17 cellular contexts compared by ENCODE assay signal in genomic region chr11:102615894-102616432, GRCh38. TPM values are rescaled to one million over a fixed set of nuclear protein-coding genes. Genes with fewer than 3 reads are reported as not detected.
"Had no signal": no experiment of that assay in that cellular context is flagged by ENCODE, and none has a peak within 500 bp of the region (broad histone marks: within the 10 kb centered on the region; RNA-seq: fewer than 3 reads in every experiment).

No MANE protein-coding gene starts in this region.

- H3K27me3 Mint-ChIP-seq: stimulated activated naive B cell treated with anti-CD40 and anti-IgM and Interleukin-4, amounts not matched to agents 10 μg/mL and 1 μg/mL and 100 μg/mL, for 72 hours had no signal

- H3K27ac ChIP-seq: adrenal gland, dorsolateral prefrontal cortex, transverse colon had no signal

- H3K27me3 ChIP-seq: adrenal gland, dorsolateral prefrontal cortex, transverse colon had no signal

- DNase-seq: activated CD4-positive, alpha-beta T cell treated with anti-CD3 and anti-CD28 coated beads, Interleukin-2, amount 50 U/mL, for 1 hour; activated CD4-positive, CD25-positive, alpha-beta regulatory T cell; activated naive CD4-positive, alpha-beta T cell treated with anti-CD3 and anti-CD28 coated beads for 36 hours; adrenal gland; dorsolateral prefrontal cortex; occipital lobe; stimulated activated naive B cell treated with anti-CD40 and anti-IgM and Interleukin-4, amounts not matched to agents 10 μg/mL and 1 μg/mL and 100 μg/mL, for 72 hours; substantia nigra; T-helper 2 cell; transverse colon had no signal

- H3K4me3 Mint-ChIP-seq: activated naive CD4-positive, alpha-beta T cell treated with anti-CD3 and anti-CD28 coated beads for 36 hours; activated T-helper 17 cell treated with anti-CD3 and anti-CD28 coated beads, Interleukin-2, amount 50 U/mL, for 72 hours; stimulated activated naive B cell treated with anti-CD40 and anti-IgM and Interleukin-4, amounts not matched to agents 10 μg/mL and 1 μg/mL and 100 μg/mL, for 72 hours had no signal

- H3K36me3 ChIP-seq: adrenal gland, transverse colon had no signal

- H3K4me3 ChIP-seq: adrenal gland, dorsolateral prefrontal cortex, transverse colon had no signal

- FAIRE-seq: endometrium, islet of Langerhans had no signal

- H3K4me1 ChIP-seq: adrenal gland had no signal

- H3K9me3 Mint-ChIP-seq: activated naive CD4-positive, alpha-beta T cell treated with anti-CD3 and anti-CD28 coated beads for 36 hours; activated T-helper 17 cell treated with anti-CD3 and anti-CD28 coated beads, Interleukin-2, amount 50 U/mL, for 72 hours; nephron; stimulated activated naive B cell treated with anti-CD40 and anti-IgM and Interleukin-4, amounts not matched to agents 10 μg/mL and 1 μg/mL and 100 μg/mL, for 72 hours had no signal

- ATAC-seq: activated T-helper 17 cell treated with anti-CD3 and anti-CD28 coated beads, Interleukin-2, amount 50 U/mL, for 72 hours; esophagus mucosa; stimulated activated naive B cell treated with anti-CD40 and anti-IgM and Interleukin-4, amounts not matched to agents 10 μg/mL and 1 μg/mL and 100 μg/mL, for 72 hours had no signal

- H3K36me3 Mint-ChIP-seq: stimulated activated naive B cell treated with anti-CD40 and anti-IgM and Interleukin-4, amounts not matched to agents 10 μg/mL and 1 μg/mL and 100 μg/mL, for 72 hours had no signal

- H3K27ac Mint-ChIP-seq: activated naive CD4-positive, alpha-beta T cell treated with anti-CD3 and anti-CD28 coated beads for 36 hours; activated T-helper 17 cell treated with anti-CD3 and anti-CD28 coated beads, Interleukin-2, amount 50 U/mL, for 72 hours; nephron; stimulated activated naive B cell treated with anti-CD40 and anti-IgM and Interleukin-4, amounts not matched to agents 10 μg/mL and 1 μg/mL and 100 μg/mL, for 72 hours had no signal

- H3K9me3 ChIP-seq: adrenal gland, transverse colon had no signal

RNA-seq across cellular contexts. Expression of gene MMP20, which starts 9.2 kb away (rescaled TPM):
- total RNA-seq: activated naive CD4-positive, alpha-beta T cell treated with anti-CD3 and anti-CD28 coated beads for 36 hours; activated T-helper 17 cell treated with anti-CD3 and anti-CD28 coated beads, Interleukin-2, amount 50 U/mL, for 72 hours; adrenal gland; cardiac septum; dorsolateral prefrontal cortex; esophagus mucosa; occipital lobe; posterior vena cava; transverse colon had no signal
- polyA plus RNA-seq: adrenal gland had no signal
